ENCODE assay signal across 18 cellular contexts in the genomic region with DNA sequence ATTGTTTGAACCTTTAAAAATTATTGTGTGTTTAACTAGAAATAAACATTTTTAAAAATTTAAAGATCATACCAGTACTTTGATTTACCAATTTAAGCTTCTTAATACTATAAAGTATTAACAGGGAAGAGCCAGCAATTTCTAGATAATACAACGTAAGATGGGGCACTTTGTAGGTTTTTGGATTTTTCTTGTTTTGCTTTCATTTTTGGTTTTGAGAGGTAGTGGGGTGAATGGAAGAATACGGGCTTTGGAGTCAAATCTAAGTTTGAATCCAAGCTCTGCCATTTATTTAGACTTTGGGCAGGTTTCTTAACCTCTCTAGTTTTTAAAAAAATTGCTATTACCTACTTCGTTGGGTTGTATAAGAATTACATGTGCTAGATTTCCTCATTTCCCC. TPM values are rescaled to one million over a fixed set of nuclear protein-coding genes. Genes with fewer than 3 reads are reported as not detected.
DNase-seq lines count a peak whose midpoint lies in the region; ATAC-seq and TF ChIP-seq lines count a peak whose summit lies in the region.
"Had no signal": no experiment of that assay in that cellular context is flagged by ENCODE, and none has a peak within 500 bp of the region (broad histone marks: within the 10 kb centered on the region; RNA-seq: fewer than 3 reads in every experiment).

No MANE protein-coding gene starts in this region.

- TF ChIP-seq CTCF in DND-41 (IDR thresholded peaks at IDR 0.05; ENCODE audit: borderline replicate concordance, extremely low read depth, low read length, poor library complexity, severe bottlenecking), result no peak

- H3K27ac Mint-ChIP-seq in CD4-positive, CD25-positive, alpha-beta regulatory T cell, result no peak overlapping the region
- no peak overlapping the region for H3K27ac Mint-ChIP-seq in T-helper 2 cell treated with Interferon-gamma antibody and Interleukin-4, amounts not matched to agents 5 μg/mL and 100 μg/mL, for 36 hours
- H3K27ac Mint-ChIP-seq in memory B cell, result no peak overlapping the region
- H3K27ac Mint-ChIP-seq: type B pancreatic cell had no signal

- no peak for ATAC-seq in CD4-positive, CD25-positive, alpha-beta regulatory T cell (ENCODE audit: low read depth in 2 of 2)
- ATAC-seq in DND-41 (ENCODE audit: insufficient read depth, low read depth) (0 out of 3 replicates have a peak, but pooled peaks have one; percentile 39), memory B cell (ENCODE audit: low read depth) (no peak), HG03378 (IDR thresholded peaks at IDR 0.05; ENCODE audit: unreplicated experiment) (no peak)

- H3K27me3 Mint-ChIP-seq in CD4-positive, CD25-positive, alpha-beta regulatory T cell, result peaks cover 4% of the 10 kb centered on the region
- peaks cover 5% of the 10 kb centered on the region for H3K27me3 Mint-ChIP-seq in T-helper 2 cell treated with Interferon-gamma antibody and Interleukin-4, amounts not matched to agents 5 μg/mL and 100 μg/mL, for 36 hours (ENCODE audit: low read depth)
- no peaks in the 10 kb centered on the region for H3K27me3 Mint-ChIP-seq in memory B cell
- H3K27me3 Mint-ChIP-seq: type B pancreatic cell had no signal

- H3K9me3 ChIP-seq in CD4-positive, CD25-positive, alpha-beta regulatory T cell (ENCODE audit: control insufficient read depth in 2 of 2, low read length in 2 of 2), result no peaks in the 10 kb centered on the region
- H3K9me3 ChIP-seq in DND-41 (ENCODE audit: insufficient read depth, low read length, severe bottlenecking), result no peaks in the 10 kb centered on the region
- H3K9me3 ChIP-seq: right atrium auricular region had no signal

- no peak overlapping the region for H2AFZ ChIP-seq in DND-41 (ENCODE audit: low read depth, low read length)

- no peaks in the 10 kb centered on the region for H3K4me1 ChIP-seq in CD4-positive, CD25-positive, alpha-beta regulatory T cell (ENCODE audit: control insufficient read depth, insufficient read depth, low read length, poor library complexity, severe bottlenecking)
- no peaks in the 10 kb centered on the region for H3K4me1 ChIP-seq in DND-41 (ENCODE audit: insufficient read depth, low read length)
- H3K4me1 ChIP-seq: right atrium auricular region had no signal

- no peaks in the 10 kb centered on the region for H3K36me3 Mint-ChIP-seq in CD4-positive, CD25-positive, alpha-beta regulatory T cell
- no peaks in the 10 kb centered on the region for H3K36me3 Mint-ChIP-seq in T-helper 2 cell treated with Interferon-gamma antibody and Interleukin-4, amounts not matched to agents 5 μg/mL and 100 μg/mL, for 36 hours (ENCODE audit: low read depth)
- no peaks in the 10 kb centered on the region for H3K36me3 Mint-ChIP-seq in memory B cell

- H3K9ac ChIP-seq in DND-41 (ENCODE audit: low read depth, low read length), result no peak overlapping the region

- no peaks in the 10 kb centered on the region for H3K79me2 ChIP-seq in DND-41 (ENCODE audit: insufficient read depth, low read length)

- no peaks in the 10 kb centered on the region for H3K9me3 Mint-ChIP-seq in CD4-positive, CD25-positive, alpha-beta regulatory T cell
- no peaks in the 10 kb centered on the region for H3K9me3 Mint-ChIP-seq in T-helper 2 cell treated with Interferon-gamma antibody and Interleukin-4, amounts not matched to agents 5 μg/mL and 100 μg/mL, for 36 hours
- H3K9me3 Mint-ChIP-seq in memory B cell, result no peaks in the 10 kb centered on the region
- H3K9me3 Mint-ChIP-seq: type B pancreatic cell had no signal

- no peaks in the 10 kb centered on the region for H3K36me3 ChIP-seq in CD4-positive, CD25-positive, alpha-beta regulatory T cell (ENCODE audit: control insufficient read depth, insufficient read depth, low read length)
- H3K36me3 ChIP-seq in DND-41 (ENCODE audit: insufficient read depth, low read length), result no peaks in the 10 kb centered on the region
- H3K36me3 ChIP-seq: right atrium auricular region had no signal

- H3K4me3 Mint-ChIP-seq in CD4-positive, CD25-positive, alpha-beta regulatory T cell, result peak overlapping the region in 3 of 4 donors; percentile 38 to 49 (median 45)
- H3K4me3 Mint-ChIP-seq in T-helper 2 cell treated with Interferon-gamma antibody and Interleukin-4, amounts not matched to agents 5 μg/mL and 100 μg/mL, for 36 hours, result peak overlapping the region; percentile 10
- peak overlapping the region; percentile 60 for H3K4me3 Mint-ChIP-seq in memory B cell
- H3K4me3 Mint-ChIP-seq: type B pancreatic cell had no signal

- no peak overlapping the region for H3K27ac ChIP-seq in CD4-positive, CD25-positive, alpha-beta regulatory T cell (ENCODE audit: insufficient read depth, low read length, poor library complexity, severe bottlenecking)
- H3K27ac ChIP-seq in DND-41 (ENCODE audit: low read length), result no peak overlapping the region
- H3K27ac ChIP-seq: right atrium auricular region had no signal

- H3K4me3 ChIP-seq in CD4-positive, CD25-positive, alpha-beta regulatory T cell (ENCODE audit: low read depth, low read length), result peak overlapping the region; percentile 28
- H3K4me3 ChIP-seq in DND-41 (ENCODE audit: low read depth in 1 of 2, low read length in 2 of 2), result no peak overlapping the region
- H3K4me3 ChIP-seq: right atrium auricular region had no signal

- H3K4me2 ChIP-seq in DND-41 (ENCODE audit: insufficient read depth, low read length), result no peak overlapping the region

- H3K27me3 ChIP-seq in CD4-positive, CD25-positive, alpha-beta regulatory T cell (ENCODE audit: control insufficient read depth, insufficient read depth, low read length), result no peaks in the 10 kb centered on the region
- H3K27me3 ChIP-seq in DND-41 (ENCODE audit: insufficient read depth, low read length, poor library complexity), result no peaks in the 10 kb centered on the region
- H3K27me3 ChIP-seq: right atrium auricular region had no signal

- no peaks in the 10 kb centered on the region for H4K20me1 ChIP-seq in DND-41 (ENCODE audit: insufficient read depth, low read length)

- H3K4me1 Mint-ChIP-seq in CD4-positive, CD25-positive, alpha-beta regulatory T cell, result peaks cover 2 to 14% (median 11%) of the 10 kb centered on the region in 4 donors
- H3K4me1 Mint-ChIP-seq in T-helper 2 cell treated with Interferon-gamma antibody and Interleukin-4, amounts not matched to agents 5 μg/mL and 100 μg/mL, for 36 hours (ENCODE audit: low read depth), result peaks cover 13% of the 10 kb centered on the region
- H3K4me1 Mint-ChIP-seq in memory B cell, result no peaks in the 10 kb centered on the region

- DNase-seq in CD4-positive, CD25-positive, alpha-beta regulatory T cell, result peak in 1 of 3 donors; percentile 21
- no peak for DNase-seq in DND-41
- DNase-seq in T-helper 2 cell treated with Interferon-gamma antibody and Interleukin-4, amounts not matched to agents 5 μg/mL and 100 μg/mL, for 36 hours (ENCODE audit: low spot score), result no peak
- no peak for DNase-seq in memory B cell (ENCODE audit: low spot score in 2 of 2)
- no peak for DNase-seq in Kasumi-1 (lab: John Stamatoyannopoulos, UW)
- DNase-seq in DMS53 (lab: John Stamatoyannopoulos, UW), result no peak
- DNase-seq: activated CD4-positive, CD25-positive, alpha-beta regulatory T cell; activated naive CD4-positive, alpha-beta T cell treated with Interleukin-2 at 50 U/mL for 16 hours; AML-193; H7; NCI-H1436 treated with DMSO at 0.1 percent for 48 hours; NCI-H2171; NCI-H526 treated with DMSO at 0.1 percent for 48 hours; occipital lobe; SIG-M5 had no signal

RNA-seq across cellular contexts. Expression of gene CSTPP1, which starts 44.9 kb away (rescaled TPM):
- total RNA-seq in CD4-positive, CD25-positive, alpha-beta regulatory T cell, result 15.5 TPM
- polyA plus RNA-seq in CD4-positive, CD25-positive, alpha-beta regulatory T cell, result 10 to 100 TPM; 15.1 to 18.3 (median 15.6) TPM

Comparison
In these comparisons a context has a peak if more than half of its experiments do, and no peak if none do; other contexts are left out.
1. H3K4me3 Mint-ChIP-seq: peak in every context shown above with its lines; median percentile 60 in memory B cell; 45 in CD4-positive, CD25-positive, alpha-beta regulatory T cell; 10 in T-helper 2 cell treated with Interferon-gamma antibody and Interleukin-4, amounts not matched to agents 5 μg/mL and 100 μg/mL, for 36 hours.